In the genomic region with DNA sequence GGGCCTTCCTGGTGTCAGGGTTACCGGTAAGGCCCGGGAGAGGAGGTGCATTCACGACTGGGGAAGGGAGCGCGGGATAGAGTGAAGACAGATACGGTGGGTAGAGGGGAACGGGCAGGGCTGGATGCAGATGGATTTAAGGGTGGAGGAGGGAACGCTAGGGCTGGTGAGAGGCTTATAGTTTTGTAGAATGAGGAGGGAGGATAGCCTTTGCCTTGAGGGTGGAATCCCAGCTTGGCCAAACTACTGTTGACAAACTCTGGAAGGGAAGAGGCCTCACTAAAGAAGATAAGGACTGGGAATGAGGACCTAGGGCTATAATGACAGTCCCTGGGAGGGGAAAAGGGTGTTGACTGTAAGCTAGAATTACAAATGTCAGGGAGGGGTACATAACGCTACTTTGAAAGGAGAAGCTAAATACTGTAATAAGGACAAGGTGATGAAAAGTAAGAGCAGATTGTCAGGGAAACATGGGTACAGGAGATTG, we compare ENCODE assay signal across 8 cellular contexts. TPM values are rescaled to one million over a fixed set of nuclear protein-coding genes. Genes with fewer than 3 reads are reported as not detected.
DNase-seq lines count a peak whose midpoint lies in the region; ATAC-seq and TF ChIP-seq lines count a peak whose summit lies in the region.

No MANE protein-coding gene starts in this region.

- no peaks in the 10 kb centered on the region for H3K36me3 ChIP-seq in GM06990 (ENCODE audit: control insufficient read depth, insufficient read depth, low read length)
- H3K36me3 ChIP-seq in KMS-11 (ENCODE audit: insufficient read depth), result no peaks in the 10 kb centered on the region
- no peaks in the 10 kb centered on the region for H3K36me3 ChIP-seq in lung (ENCODE audit: control insufficient read depth in 2 of 2, insufficient read depth in 2 of 2, low read length in 2 of 2)
- no peaks in the 10 kb centered on the region for H3K36me3 ChIP-seq in upper lobe of right lung

- H3K27me3 ChIP-seq in GM06990 (replicated peaks; ENCODE audit: control insufficient read depth, insufficient read depth, low read length) (no peaks in the 10 kb centered on the region), KMS-11 (ENCODE audit: insufficient read depth, low read depth) (no peaks in the 10 kb centered on the region), lung (ENCODE audit: control insufficient read depth, insufficient read depth) (no peaks in the 10 kb centered on the region), upper lobe of right lung (no peaks in the 10 kb centered on the region)

- WGBS in lung, 2 donors, result 0 to 2% methylated on average over 9 of the region's 9 CpGs

- H3K4me3 ChIP-seq in GM06990 (replicated peaks; ENCODE audit: low read depth, low read length) (peak overlapping the region; percentile 94), KMS-11 (IDR thresholded peaks at IDR 0.05; ENCODE audit: insufficient read depth, low read depth, low read length) (no peak overlapping the region), cardiac fibroblast (replicated peaks in 1 of 2; ENCODE audit: low read depth in 2 of 2, low read length in 2 of 2) (peak overlapping the region; percentile 83 to 86), lung (peak overlapping the region; percentile 71), upper lobe of right lung (peak overlapping the region; percentile 72)

- no peak for ATAC-seq in lung (ENCODE audit: insufficient read depth, low FRiP score)
- peak; percentile 40 for ATAC-seq in upper lobe of right lung
- ATAC-seq in GM21529 (IDR thresholded peaks at IDR 0.05; ENCODE audit: unreplicated experiment), result no peak

- H3K9me3 ChIP-seq in lung (ENCODE audit: control insufficient read depth in 2 of 2, insufficient read depth in 1 of 2, low read length in 1 of 2), result no peaks in the 10 kb centered on the region
- no peaks in the 10 kb centered on the region for H3K9me3 ChIP-seq in upper lobe of right lung

- H3K4me1 ChIP-seq in KMS-11 (ENCODE audit: low read depth, poor library complexity, severe bottlenecking) (peaks cover 18% of the 10 kb centered on the region), lung (ENCODE audit: control insufficient read depth in 2 of 2, insufficient read depth in 2 of 2, low read length in 2 of 2) (peaks cover 3 to 4% of the 10 kb centered on the region in 2 donors), upper lobe of right lung (peaks cover 10% of the 10 kb centered on the region)

- H3K27ac ChIP-seq in KMS-11 (peak overlapping the region; percentile 34; the same call in 1 of the 2 replicates), lung (ENCODE audit: low read depth in 1 of 2, low read length in 1 of 2) (peak overlapping the region; percentile 58 to 96), upper lobe of right lung (peak overlapping the region; percentile 73)

- intact Hi-C loops in upper lobe of right lung (cut with DNase I), result no loop called here

- H3K79me2 ChIP-seq in KMS-11 (ENCODE audit: insufficient read depth, low read depth), result peaks cover 7% of the 10 kb centered on the region; the same call in 1 of the 2 replicates

- peak overlapping the region; percentile 64; the same call in 1 of the 2 replicates for H3K9ac ChIP-seq in KMS-11

- peak overlapping the region; percentile 85 for H3K4me2 ChIP-seq in KMS-11

- peak overlapping the region; percentile 77; the same call in 1 of the 2 replicates for H2AFZ ChIP-seq in KMS-11 (ENCODE audit: low read depth)

- no peaks in the 10 kb centered on the region for H4K20me1 ChIP-seq in KMS-11 (ENCODE audit: insufficient read depth)

- TF ChIP-seq CTCF in GM06990 (IDR thresholded peaks at IDR 0.05; ENCODE audit: insufficient read depth, low read length, poor library complexity, severe bottlenecking) (no peak), KMS-11 (conservative IDR thresholded peaks at IDR 0.05; ENCODE audit: low read depth, low read length) (no peak), cardiac fibroblast (IDR thresholded peaks at IDR 0.05; ENCODE audit: low read depth, low read length) (no peak), lung (IDR thresholded peaks at IDR 0.05; ENCODE audit: control extremely low read depth, extremely low read depth) (no peak), upper lobe of right lung (IDR thresholded peaks at IDR 0.05) (no peak)

- DNase-seq in GM06990 (ENCODE audit: extremely low read depth, insufficient read length) (no peak), cardiac fibroblast (ENCODE audit: low read depth in 2 of 2) (peak in 1 of 2 donors; percentile 50), lung (ENCODE audit: low spot score) (no peak), upper lobe of right lung (no peak), occipital lobe (lab: John Stamatoyannopoulos, UW) (no peak), HK-2 (ENCODE audit: unreplicated experiment) (no peak)

RNA-seq across cellular contexts. Expression of a gene that starts 0.7 kb away (rescaled TPM):
- 10 to 100 TPM; 14.0 to 16.4 TPM for total RNA-seq in lung
- polyA plus RNA-seq in lung, result 1 to 10 TPM; 3.1 to 4.7 TPM
- total RNA-seq in upper lobe of right lung, result 18.2 TPM
- total RNA-seq in occipital lobe, result 29.9 TPM
